2 cellular contexts compared by ENCODE assay signal in the genomic region with DNA sequence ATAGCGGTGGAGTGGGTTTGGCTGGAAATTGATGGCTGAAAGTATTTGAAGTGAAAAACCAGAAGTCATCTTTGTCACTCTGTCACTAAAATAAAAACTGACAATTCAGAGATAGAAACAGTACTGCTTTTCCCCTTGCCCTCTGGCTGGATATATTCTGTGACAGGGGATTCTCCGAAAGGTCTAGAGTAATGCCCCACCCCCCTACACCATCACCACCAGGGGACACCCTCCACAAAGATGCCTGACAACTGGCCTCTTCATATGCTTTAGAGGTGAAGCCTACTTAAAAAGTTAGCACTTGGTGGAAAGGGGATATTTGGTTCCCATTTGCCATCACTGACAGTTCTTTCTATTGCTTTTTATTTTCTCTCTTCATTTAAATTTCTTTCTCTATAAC.
TF ChIP-seq lines count a peak whose summit lies in the region.

No MANE protein-coding gene starts in this region.

TF ChIP-seq in IMR-90, 13 proteins besides CTCF, POLR2A, EP300 and RAD21:
- TF ChIP-seq MXI1 (IDR thresholded peaks at IDR 0.05; ENCODE audit: borderline replicate concordance, low read depth, low read length) (no peak), RFX5 (IDR thresholded peaks at IDR 0.05; ENCODE audit: low read depth, low read length) (no peak), MAFK (IDR thresholded peaks at IDR 0.05; ENCODE audit: low read depth, low read length) (no peak), CEBPB (IDR thresholded peaks at IDR 0.05; ENCODE audit: low read depth, low read length) (no peak), RCOR1 (IDR thresholded peaks at IDR 0.05; ENCODE audit: insufficient replicate concordance, low read length) (no peak), FOS (IDR thresholded peaks at IDR 0.05; ENCODE audit: low read depth, low read length) (no peak), CHD1 (IDR thresholded peaks at IDR 0.05; ENCODE audit: low read depth, low read length) (no peak)

TF ChIP-seq in GM12878, 131 proteins besides CTCF, POLR2A, EP300 and RAD21:
- TF ChIP-seq ZNF592 (IDR thresholded peaks at IDR 0.05) (no peak), NFXL1 (IDR thresholded peaks at IDR 0.05; ENCODE audit: borderline replicate concordance) (no peak), SIN3A (IDR thresholded peaks at IDR 0.05; ENCODE audit: low read depth, low read length) (no peak), CBX3 (IDR thresholded peaks at IDR 0.05; ENCODE audit: borderline replicate concordance, low read depth) (no peak), NFIC (IDR thresholded peaks at IDR 0.05; ENCODE audit: low read depth, low read length) (no peak), RFX5 (IDR thresholded peaks at IDR 0.05; ENCODE audit: low read depth, low read length) (no peak), SMC3 (IDR thresholded peaks at IDR 0.05; ENCODE audit: borderline replicate concordance, low read length) (no peak), BHLHE40 (IDR thresholded peaks at IDR 0.05; ENCODE audit: borderline replicate concordance in 1 of 2, low read depth in 2 of 2, low read length in 1 of 2) (no peak), RCOR1 (conservative IDR thresholded peaks at IDR 0.05; ENCODE audit: low read depth, low read length) (no peak), ZNF24 (IDR thresholded peaks at IDR 0.05) (no peak), CREB1 (IDR thresholded peaks at IDR 0.05; ENCODE audit: low read depth) (no peak), JUND (IDR thresholded peaks at IDR 0.05; ENCODE audit: low read depth, low read length) (no peak), TAF1 (IDR thresholded peaks at IDR 0.05; ENCODE audit: borderline replicate concordance, low read depth, low read length) (no peak), RAD51 (IDR thresholded peaks at IDR 0.05) (no peak), RB1 (IDR thresholded peaks at IDR 0.05; ENCODE audit: borderline replicate concordance) (no peak), ATF3 (IDR thresholded peaks at IDR 0.05; ENCODE audit: borderline replicate concordance, extremely low read depth, low read depth, low read length) (no peak), IRF5 (IDR thresholded peaks at IDR 0.05; ENCODE audit: borderline replicate concordance) (no peak), KDM1A (IDR thresholded peaks at IDR 0.05; ENCODE audit: borderline replicate concordance) (no peak), MTA3 (IDR thresholded peaks at IDR 0.05; ENCODE audit: borderline replicate concordance, low read length) (no peak)
TF ChIP-seq in GM12878: peak in this region for 0.
